Comparison of ENCODE assay signal across 12 cellular contexts in the genomic region with DNA sequence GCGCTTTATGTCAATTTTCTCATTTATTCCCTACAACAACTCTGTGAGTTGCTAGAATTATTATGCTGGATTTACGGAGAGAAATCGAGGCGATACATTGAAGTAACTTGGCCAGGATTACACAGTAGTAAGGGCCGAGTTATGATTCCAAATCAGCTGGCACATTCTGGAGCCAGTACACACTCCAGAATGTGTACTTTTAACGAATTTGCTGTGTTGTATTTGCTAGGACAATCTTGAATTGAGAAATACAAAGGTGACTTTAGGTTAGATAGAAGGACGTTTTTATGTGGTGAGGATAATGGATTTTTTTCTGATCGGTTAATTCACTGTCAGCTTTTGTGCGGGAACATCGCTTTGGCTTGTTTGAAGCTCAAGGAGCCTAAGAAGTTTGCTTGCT. TPM values are rescaled to one million over a fixed set of nuclear protein-coding genes. Genes with fewer than 3 reads are reported as not detected.
DNase-seq lines count a peak whose midpoint lies in the region; ATAC-seq and TF ChIP-seq lines count a peak whose summit lies in the region.
"Had no signal": no experiment of that assay in that cellular context is flagged by ENCODE, and none has a peak within 500 bp of the region (broad histone marks: within the 10 kb centered on the region; RNA-seq: fewer than 3 reads in every experiment).

No MANE protein-coding gene starts in this region.

- DNase-seq in CD4-positive, CD25-positive, alpha-beta regulatory T cell: no peak
- DNase-seq in HFFc6: no peak
- DNase-seq in effector memory CD8-positive, alpha-beta T cell: no peak
- no peak for DNase-seq in MCF 10A (ENCODE audit: unreplicated experiment)
- no peak for DNase-seq in inferior parietal cortex (ENCODE audit: extremely low spot score)
- DNase-seq in NCI-H2029 (lab: John Stamatoyannopoulos, UW): no peak
- no peak for DNase-seq in SIG-M5 treated with dmso at 0.1 percent for 504 hours (lab: John Stamatoyannopoulos, UW; ENCODE audit: unreplicated experiment)
- DNase-seq: DMS79 had no signal

- CTCF ChIA-PET in MCF 10A (lab: Yijun Ruan, JAX): interaction anchor here (0.6 kb wide), 1 partner anchor 223 kb away, joined by 3 read pairs; no protein-coding TSS in a partner anchor

- H3K27ac ChIP-seq in CD4-positive, CD25-positive, alpha-beta regulatory T cell (ENCODE audit: insufficient read depth, low read length, poor library complexity, severe bottlenecking): no peak overlapping the region
- H3K27ac ChIP-seq: HL-60, right atrium auricular region had no signal

- peak overlapping the region in 1 of 3 donors; percentile 54 for H3K27ac Mint-ChIP-seq in CD4-positive, CD25-positive, alpha-beta regulatory T cell
- no peak overlapping the region for H3K27ac Mint-ChIP-seq in HFFc6
- no peak overlapping the region for H3K27ac Mint-ChIP-seq in effector memory CD8-positive, alpha-beta T cell
- no peak overlapping the region for H3K27ac Mint-ChIP-seq in MCF 10A (ENCODE audit: low read depth, unreplicated experiment)

- peaks cover 0 to 4% (median 0%) of the 10 kb centered on the region in 7 donors for H3K9me3 Mint-ChIP-seq in CD4-positive, CD25-positive, alpha-beta regulatory T cell
- no peaks in the 10 kb centered on the region for H3K9me3 Mint-ChIP-seq in HFFc6
- H3K9me3 Mint-ChIP-seq in effector memory CD8-positive, alpha-beta T cell: no peaks in the 10 kb centered on the region
- no peaks in the 10 kb centered on the region for H3K9me3 Mint-ChIP-seq in MCF 10A (ENCODE audit: unreplicated experiment)

- peaks cover 12% of the 10 kb centered on the region for H3K4me1 ChIP-seq in CD4-positive, CD25-positive, alpha-beta regulatory T cell (ENCODE audit: control insufficient read depth, insufficient read depth, low read length, poor library complexity, severe bottlenecking)
- peaks cover 28% of the 10 kb centered on the region for H3K4me1 ChIP-seq in neuron (ENCODE audit: insufficient read depth, low read length)

- no peaks in the 10 kb centered on the region for H3K36me3 Mint-ChIP-seq in CD4-positive, CD25-positive, alpha-beta regulatory T cell
- H3K36me3 Mint-ChIP-seq in HFFc6 (ENCODE audit: low read depth): no peaks in the 10 kb centered on the region
- H3K36me3 Mint-ChIP-seq in effector memory CD8-positive, alpha-beta T cell (ENCODE audit: insufficient read depth): no peaks in the 10 kb centered on the region
- H3K36me3 Mint-ChIP-seq in MCF 10A (ENCODE audit: insufficient read depth, unreplicated experiment): no peaks in the 10 kb centered on the region

- peaks cover 63% of the 10 kb centered on the region for H3K27me3 Mint-ChIP-seq in CD4-positive, CD25-positive, alpha-beta regulatory T cell
- H3K27me3 Mint-ChIP-seq in HFFc6 (ENCODE audit: insufficient read depth) (peaks cover 27% of the 10 kb centered on the region), MCF 10A (ENCODE audit: insufficient read depth, unreplicated experiment) (peaks cover 46% of the 10 kb centered on the region)
- H3K27me3 Mint-ChIP-seq in effector memory CD8-positive, alpha-beta T cell: peaks cover 47 to 48% of the 10 kb centered on the region in 2 donors

- H3K4me1 Mint-ChIP-seq in CD4-positive, CD25-positive, alpha-beta regulatory T cell: peaks cover 4 to 16% (median 9%) of the 10 kb centered on the region in 4 donors
- H3K4me1 Mint-ChIP-seq in HFFc6 (ENCODE audit: low read depth) (peaks cover 14% of the 10 kb centered on the region), MCF 10A (ENCODE audit: insufficient read depth, unreplicated experiment) (no peaks in the 10 kb centered on the region)
- H3K4me1 Mint-ChIP-seq in effector memory CD8-positive, alpha-beta T cell (ENCODE audit: low read depth in 2 of 2): peaks cover 6 to 13% of the 10 kb centered on the region in 2 donors

- H3K36me3 ChIP-seq in CD4-positive, CD25-positive, alpha-beta regulatory T cell (ENCODE audit: control insufficient read depth, insufficient read depth, low read length): no peaks in the 10 kb centered on the region
- no peaks in the 10 kb centered on the region for H3K36me3 ChIP-seq in neuron (ENCODE audit: insufficient read depth, low read length)
- H3K36me3 ChIP-seq: right atrium auricular region had no signal

- POLR2A ChIA-PET in MCF 10A (lab: Yijun Ruan, JAX): interaction anchor here (0.6 kb wide), 1 partner anchor 24 kb away, joined by 3 read pairs; no protein-coding TSS in a partner anchor

- no peak for ATAC-seq in CD4-positive, CD25-positive, alpha-beta regulatory T cell (ENCODE audit: low read depth in 2 of 2)
- ATAC-seq in effector memory CD8-positive, alpha-beta T cell (replicated peaks): no peak
- ATAC-seq: Right ventricle myocardium inferior had no signal

- no peak overlapping the region for H3K4me3 ChIP-seq in CD4-positive, CD25-positive, alpha-beta regulatory T cell (ENCODE audit: low read depth, low read length)
- peak overlapping the region; percentile 99 for H3K4me3 ChIP-seq in neuron (ENCODE audit: low read length)

- no peak for TF ChIP-seq CTCF in HFFc6 (IDR thresholded peaks at IDR 0.05)
- no peak for TF ChIP-seq CTCF in MCF 10A (IDR thresholded peaks at IDR 0.05; ENCODE audit: unreplicated experiment)

- peak overlapping the region; percentile 99 for H2AFZ ChIP-seq in neuron (ENCODE audit: low read depth, low read length)

- H3K9me3 ChIP-seq in CD4-positive, CD25-positive, alpha-beta regulatory T cell (ENCODE audit: control insufficient read depth in 2 of 2, low read length in 2 of 2): no peaks in the 10 kb centered on the region
- no peaks in the 10 kb centered on the region for H3K9me3 ChIP-seq in neuron (ENCODE audit: low read length)
- H3K9me3 ChIP-seq: right atrium auricular region had no signal

- peaks cover 34% of the 10 kb centered on the region for H3K27me3 ChIP-seq in CD4-positive, CD25-positive, alpha-beta regulatory T cell (ENCODE audit: control insufficient read depth, insufficient read depth, low read length)
- no peaks in the 10 kb centered on the region for H3K27me3 ChIP-seq in neuron (ENCODE audit: insufficient read depth, low read length)

- intact Hi-C loops in MCF 10A (cut with micrococcal nuclease): no loop called here

- BruUV-seq in MCF 10A (replicated peaks; lab: Mats Ljungman, UMichigan): no TSS peak

- H3K4me3 Mint-ChIP-seq in CD4-positive, CD25-positive, alpha-beta regulatory T cell: peak overlapping the region; percentile 10 to 74 (median 54)
- H3K4me3 Mint-ChIP-seq in HFFc6 (peak overlapping the region; percentile 38), MCF 10A (ENCODE audit: unreplicated experiment) (no peak overlapping the region)
- peak overlapping the region; percentile 47 to 76 for H3K4me3 Mint-ChIP-seq in effector memory CD8-positive, alpha-beta T cell

RNA-seq across cellular contexts. Expression of a gene that starts 1.4 kb away (rescaled TPM):
- total RNA-seq in CD4-positive, CD25-positive, alpha-beta regulatory T cell: not detected
- not detected for polyA plus RNA-seq in CD4-positive, CD25-positive, alpha-beta regulatory T cell
- total RNA-seq in HFFc6 (2021; fragmentation: NEBNext Ultra II Directional; extraction: Animal tissue kit (Norgen Biotek cat#: 25700)): under 1 TPM in 3 of 6 experiments, not detected in 3; 0.08 to 0.23 (median 0.09) TPM
- not detected in 2 replicates for total RNA-seq in MCF 10A (2022)
